ENCODE assay signal across 2 cellular contexts in genomic region chr3:43505351-43505750, GRCh38.
TF ChIP-seq lines count a peak whose summit lies in the region.

No MANE protein-coding gene starts in this region.

TF ChIP-seq in IMR-90, 13 proteins besides CTCF, POLR2A, EP300 and RAD21:
- TF ChIP-seq USF2 (IDR thresholded peaks at IDR 0.05; ENCODE audit: low read depth, low read length) (peak; percentile 56; the same call in 1 of the 2 replicates), NFE2L2 (IDR thresholded peaks at IDR 0.05; ENCODE audit: low read depth, low read length) (no peak), BHLHE40 (IDR thresholded peaks at IDR 0.05; ENCODE audit: low read depth, low read length) (peak; percentile 87; the same call in 1 of the 2 replicates), MXI1 (IDR thresholded peaks at IDR 0.05; ENCODE audit: borderline replicate concordance, low read depth, low read length) (no peak), CEBPB (IDR thresholded peaks at IDR 0.05; ENCODE audit: low read depth, low read length) (peak; percentile 49; the same call in 1 of the 2 replicates)

TF ChIP-seq in neural cell, 6 proteins besides CTCF, POLR2A, EP300 and RAD21:
- TF ChIP-seq MXI1 (conservative IDR thresholded peaks at IDR 0.05; ENCODE audit: poor library complexity, severe bottlenecking): peak; percentile 82
- peak; percentile 81 for TF ChIP-seq POLR2AphosphoS5 (IDR thresholded peaks at IDR 0.05)
- TF ChIP-seq REST (IDR thresholded peaks at IDR 0.05; ENCODE audit: borderline replicate concordance): peak; percentile 57
- TF ChIP-seq TAF1 (IDR thresholded peaks at IDR 0.05; ENCODE audit: low read depth): no peak
- no peak for TF ChIP-seq SMC3 (conservative IDR thresholded peaks at IDR 0.05; ENCODE audit: poor library complexity)
TF ChIP-seq in neural cell: peak in this region for 3.
